ENCODE assay signal across 8 cellular contexts in the genomic region with DNA sequence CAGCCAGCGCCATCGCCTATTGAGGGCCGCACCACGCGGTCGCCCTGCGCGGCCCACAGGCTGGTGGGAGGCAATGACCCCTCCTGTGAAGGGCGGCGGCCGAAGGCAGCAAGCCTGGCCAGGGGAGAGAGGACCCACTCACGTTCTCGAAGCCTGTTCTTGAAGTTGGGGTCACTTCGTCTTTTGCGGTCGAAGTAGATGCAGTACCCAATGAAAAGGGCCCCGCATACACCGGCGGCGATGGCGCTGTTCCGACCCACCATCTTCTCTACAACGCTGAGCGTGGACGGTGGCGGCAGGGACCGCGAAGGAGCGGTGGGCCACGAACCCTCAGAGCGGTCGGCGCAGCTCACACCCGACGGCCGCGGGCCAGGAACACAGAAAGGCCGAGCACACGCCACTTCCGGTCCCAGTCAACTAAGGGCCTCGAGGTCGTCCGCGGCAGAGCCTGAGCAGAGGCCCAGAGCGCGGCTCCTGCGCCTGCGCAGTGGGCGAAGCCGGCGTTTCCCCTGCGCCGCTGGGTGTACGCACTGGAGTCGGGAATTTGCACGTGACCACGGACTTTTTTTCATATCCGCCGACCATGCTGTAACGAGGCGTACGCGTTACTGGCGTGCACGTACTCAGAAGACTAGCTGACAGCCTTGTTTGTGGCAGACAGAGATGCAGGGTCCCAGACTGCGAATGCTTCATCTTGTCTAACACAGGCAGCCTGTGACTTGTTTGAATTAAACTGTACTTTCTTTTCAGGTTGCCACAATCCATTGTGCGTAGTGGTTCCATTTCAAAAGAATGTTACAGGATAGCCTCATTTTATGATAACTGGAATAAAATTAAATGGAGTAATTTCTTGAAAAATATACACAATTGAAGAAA. TPM values are rescaled to one million over a fixed set of nuclear protein-coding genes. Genes with fewer than 3 reads are reported as not detected.
DNase-seq lines count a peak whose midpoint lies in the region; ATAC-seq and TF ChIP-seq lines count a peak whose summit lies in the region.

A gene (minus strand): TSS at position 385 of the 876 bp plus-strand sequence. CDS start 122 bp downstream, at position 263.

- no peaks in the 10 kb centered on the region for H3K9me3 Mint-ChIP-seq in activated naive CD4-positive, alpha-beta T cell treated with anti-CD3 and anti-CD28 coated beads, Interleukin-2, amount 50 U/mL, for 72 hours
- H3K9me3 Mint-ChIP-seq in glutamatergic neuron (ENCODE audit: unreplicated experiment): peaks cover 7% of the 10 kb centered on the region
- no peaks in the 10 kb centered on the region for H3K9me3 Mint-ChIP-seq in osteocyte (ENCODE audit: unreplicated experiment)

- peaks cover 10% of the 10 kb centered on the region for H3K36me3 ChIP-seq in thymus (ENCODE audit: control insufficient read depth, insufficient read depth)

- H3K9me3 ChIP-seq in thymus (ENCODE audit: control insufficient read depth): no peaks in the 10 kb centered on the region

- CTCF ChIA-PET in GM10248 (lab: Yijun Ruan, JAX): interaction anchor here (2.3 kb wide), 1 partner anchor 11 kb away, joined by 9 read pairs; no protein-coding TSS in a partner anchor

- peak within 1 kb of the TSS; percentile 99 for H3K4me3 Mint-ChIP-seq in glutamatergic neuron (ENCODE audit: unreplicated experiment)
- H3K4me3 Mint-ChIP-seq in osteocyte (ENCODE audit: unreplicated experiment): peak within 1 kb of the TSS; percentile 98

- TF ChIP-seq CTCF in GM10248 (IDR thresholded peaks at IDR 0.05; ENCODE audit: control extremely low read depth, extremely low read depth, low read depth, missing control alignments) (no peak), glutamatergic neuron (IDR thresholded peaks at IDR 0.05; ENCODE audit: partially characterized antibody, unreplicated experiment) (no peak), osteocyte (IDR thresholded peaks at IDR 0.05) (no peak)

- peak; percentile 97 for DNase-seq in GM10248 (ENCODE audit: extremely low spot score)
- DNase-seq in NCI-H1092 treated with DMSO at 0.1 percent for 48 hours (lab: John Stamatoyannopoulos, UW): peak; percentile 99
- DNase-seq in SKM-1 (lab: John Stamatoyannopoulos, UW; ENCODE audit: unreplicated experiment): peak; percentile 99
- DNase-seq in activated naive CD4-positive, alpha-beta T cell treated with anti-CD3 and anti-CD28 coated beads, Interleukin-2, amount 50 U/mL, for 72 hours (ENCODE audit: low spot score in 2 of 2): peak; percentile 94 to 98
- DNase-seq in glutamatergic neuron: peak; percentile 98
- peak; percentile 99 for DNase-seq in osteocyte (ENCODE audit: extremely low spot score, unreplicated experiment)

- H3K4me3 ChIP-seq in thymus (ENCODE audit: low read length): peak within 1 kb of the TSS; percentile 81

- H3K27me3 ChIP-seq in thymus (ENCODE audit: control insufficient read depth, insufficient read depth): no peaks in the 10 kb centered on the region

- peaks cover 16 to 43% of the 10 kb centered on the region in 2 donors for H3K36me3 Mint-ChIP-seq in activated naive CD4-positive, alpha-beta T cell treated with anti-CD3 and anti-CD28 coated beads, Interleukin-2, amount 50 U/mL, for 72 hours
- H3K36me3 Mint-ChIP-seq in glutamatergic neuron (ENCODE audit: unreplicated experiment) (no peaks in the 10 kb centered on the region), osteocyte (ENCODE audit: unreplicated experiment) (peaks cover 20% of the 10 kb centered on the region)

- H3K27me3 Mint-ChIP-seq in glutamatergic neuron (ENCODE audit: unreplicated experiment): peaks cover 10% of the 10 kb centered on the region
- no peaks in the 10 kb centered on the region for H3K27me3 Mint-ChIP-seq in osteocyte (ENCODE audit: unreplicated experiment)

- POLR2A ChIA-PET in GM10248 (lab: Yijun Ruan, JAX): no interaction called here

- ATAC-seq in HG02610 (IDR thresholded peaks at IDR 0.05; ENCODE audit: unreplicated experiment): peak; percentile 91
- peak; percentile 94 to 95 for ATAC-seq in activated naive CD4-positive, alpha-beta T cell treated with anti-CD3 and anti-CD28 coated beads, Interleukin-2, amount 50 U/mL, for 72 hours

- peaks cover 5% of the 10 kb centered on the region for H3K4me1 Mint-ChIP-seq in glutamatergic neuron (ENCODE audit: low read depth, unreplicated experiment)
- peaks cover 35% of the 10 kb centered on the region for H3K4me1 Mint-ChIP-seq in osteocyte (ENCODE audit: unreplicated experiment)

- peaks cover 6% of the 10 kb centered on the region for H3K4me1 ChIP-seq in thymus (ENCODE audit: control insufficient read depth, insufficient read depth, low read length)

- peak within 1 kb of the TSS; percentile 96 for H3K27ac ChIP-seq in thymus (ENCODE audit: low read depth)

- 2% methylated on average over 67 of the region's 67 CpGs for WGBS in thymus

- peak within 1 kb of the TSS; percentile 98 to 100 for H3K27ac Mint-ChIP-seq in activated naive CD4-positive, alpha-beta T cell treated with anti-CD3 and anti-CD28 coated beads, Interleukin-2, amount 50 U/mL, for 72 hours
- H3K27ac Mint-ChIP-seq in glutamatergic neuron (ENCODE audit: unreplicated experiment) (peak within 1 kb of the TSS; percentile 95), osteocyte (ENCODE audit: unreplicated experiment) (peak within 1 kb of the TSS; percentile 99)

RNA-seq across cellular contexts. Expression of the gene that starts here (rescaled TPM):
- 100 to 1,000 TPM; 144 to 147 TPM for total RNA-seq in activated naive CD4-positive, alpha-beta T cell treated with anti-CD3 and anti-CD28 coated beads, Interleukin-2, amount 50 U/mL, for 72 hours
- 166 TPM for total RNA-seq in glutamatergic neuron (ENCODE audit: unreplicated experiment)
- 99.1 and 100 TPM in 2 replicates for total RNA-seq in osteocyte
- 76.8 TPM for polyA plus RNA-seq in thymus

Comparison
In these comparisons a context has a peak if more than half of its experiments do, and no peak if none do; other contexts are left out.
1. Peak in every context shown above with its lines: DNase-seq, ATAC-seq, H3K4me3 ChIP-seq and H3K27ac ChIP-seq.